Comparison of ENCODE assay signal across 13 cellular contexts in genomic region chr17:9676742-9677387, GRCh38. TPM values are rescaled to one million over a fixed set of nuclear protein-coding genes. Genes with fewer than 3 reads are reported as not detected.
DNase-seq lines count a peak whose midpoint lies in the region; ATAC-seq, FAIRE-seq and TF ChIP-seq lines count a peak whose summit lies in the region.
"Had no signal": no experiment of that assay in that cellular context is flagged by ENCODE, and none has a peak within 500 bp of the region (broad histone marks: within the 10 kb centered on the region; RNA-seq: fewer than 3 reads in every experiment).

No MANE protein-coding gene starts in this region.

- TF ChIP-seq CTCF in bronchial epithelial cell (IDR thresholded peaks at IDR 0.05; ENCODE audit: insufficient read depth, low read length, severe bottlenecking) (no peak), lower leg skin (IDR thresholded peaks at IDR 0.05) (no peak)

- ATAC-seq in HG03280 (IDR thresholded peaks at IDR 0.05; ENCODE audit: unreplicated experiment), result no peak

- no peaks in the 10 kb centered on the region for H3K27me3 ChIP-seq in bronchial epithelial cell (ENCODE audit: control insufficient read depth, insufficient read depth, low read length)
- H3K27me3 ChIP-seq: BLaER1 had no signal

- H3K36me3 ChIP-seq in bronchial epithelial cell (ENCODE audit: control insufficient read depth, insufficient read depth, low read length), result peaks cover 12% of the 10 kb centered on the region

- no peaks in the 10 kb centered on the region for H3K4me1 Mint-ChIP-seq in activated naive CD4-positive, alpha-beta T cell treated with anti-CD3 and anti-CD28 coated beads for 36 hours (ENCODE audit: low read depth)

- H3K4me3 ChIP-seq in bronchial epithelial cell (ENCODE audit: low read depth, low read length) (no peak overlapping the region), lower leg skin (ENCODE audit: low read depth, poor library complexity, severe bottlenecking) (no peak overlapping the region)
- H3K4me3 ChIP-seq: BLaER1 had no signal

- FAIRE-seq in bronchial epithelial cell (lab: Jason Lieb, UNC), result peak; percentile 97
- FAIRE-seq: GM18507 had no signal

- DNase-seq in activated naive CD4-positive, alpha-beta T cell treated with anti-CD3 and anti-CD28 coated beads for 36 hours, result peak; percentile 35
- DNase-seq in activated naive CD4-positive, alpha-beta T cell treated with anti-CD3 and anti-CD28 coated beads, Interleukin-2, amount 50 U/mL, for 16 hours, result no peak
- DNase-seq in HPDE6-E6E7 (ENCODE audit: extremely low spot score) (peak; percentile 81), bronchial epithelial cell (ENCODE audit: low read depth) (peak; percentile 99), lower leg skin (ENCODE audit: low spot score in 2 of 2) (no peak), nucleus accumbens (lab: John Stamatoyannopoulos, UW) (no peak)
- DNase-seq in stimulated activated CD8-positive, alpha-beta memory T cell treated with anti-CD3 and anti-CD28 coated beads, Interleukin-15, amount 100 ng/mL, for 48 hours (ENCODE audit: low read depth in 2 of 2), result peak; percentile 4 to 10
- DNase-seq: activated gamma-delta T cell, erythroblast, NCI-H1436 treated with DMSO at 0.1 percent for 48 hours had no signal

- no peak overlapping the region for H3K27ac Mint-ChIP-seq in activated naive CD4-positive, alpha-beta T cell treated with anti-CD3 and anti-CD28 coated beads for 36 hours

- H3K36me3 Mint-ChIP-seq in activated naive CD4-positive, alpha-beta T cell treated with anti-CD3 and anti-CD28 coated beads for 36 hours (ENCODE audit: low read depth), result peaks cover 2% of the 10 kb centered on the region

- no peak for TF ChIP-seq POLR2A in lower leg skin (IDR thresholded peaks at IDR 0.05)

- no peak overlapping the region for H3K4me3 Mint-ChIP-seq in activated naive CD4-positive, alpha-beta T cell treated with anti-CD3 and anti-CD28 coated beads for 36 hours

- CTCF ChIA-PET in activated naive CD4-positive, alpha-beta T cell treated with anti-CD3 and anti-CD28 coated beads for 36 hours (lab: Charles Lee), result interaction anchor here (2.3 kb wide), 1 partner anchor 99 kb away, joined by 12 read pairs; no protein-coding TSS in a partner anchor

- 86% methylated on average over 9 of the region's 9 CpGs for WGBS in lower leg skin, 2 donors

- peaks cover 6% of the 10 kb centered on the region for H3K9me3 Mint-ChIP-seq in activated naive CD4-positive, alpha-beta T cell treated with anti-CD3 and anti-CD28 coated beads for 36 hours

- peaks cover 8% of the 10 kb centered on the region for H3K27me3 Mint-ChIP-seq in activated naive CD4-positive, alpha-beta T cell treated with anti-CD3 and anti-CD28 coated beads for 36 hours (ENCODE audit: low read depth)

- intact Hi-C loops in activated naive CD4-positive, alpha-beta T cell treated with anti-CD3 and anti-CD28 coated beads for 36 hours (cut with micrococcal nuclease), result loop anchor here (1.0 to 2.0 kb wide), 2 partner anchors 32 to 100 kb away; partner anchors contain the start of gene USP43
- intact Hi-C loops in lower leg skin (cut with DNase I; ENCODE audit: low total_unique reads), result no loop called here

RNA-seq across cellular contexts. Expression of gene USP43, which starts 31.5 kb away (rescaled TPM):
- total RNA-seq in activated naive CD4-positive, alpha-beta T cell treated with anti-CD3 and anti-CD28 coated beads for 36 hours, result under 1 TPM; 0.17 to 0.24 TPM
- total RNA-seq in bronchial epithelial cell (13.4 and 14.2 TPM in 2 replicates), lower leg skin (1 to 10 TPM; 4.4 to 6.5 (median 4.4) TPM)

Comparison
In these comparisons a context has a peak if more than half of its experiments do, and no peak if none do; other contexts are left out.
1. DNase-seq: peak in activated naive CD4-positive, alpha-beta T cell treated with anti-CD3 and anti-CD28 coated beads for 36 hours (single experiment), HPDE6-E6E7 (single experiment), bronchial epithelial cell (single experiment) and stimulated activated CD8-positive, alpha-beta memory T cell treated with anti-CD3 and anti-CD28 coated beads, Interleukin-15, amount 100 ng/mL, for 48 hours (2 of 2); none in activated naive CD4-positive, alpha-beta T cell treated with anti-CD3 and anti-CD28 coated beads, Interleukin-2, amount 50 U/mL, for 16 hours (single experiment), lower leg skin (0 of 2) and nucleus accumbens (0 of 56).
2. RNA of gene USP43, which starts 31.5 kb away (total RNA-seq): 13.4 to 14.2 TPM in bronchial epithelial cell and 4.4 to 6.5 TPM in lower leg skin; 0.17 to 0.24 TPM in activated naive CD4-positive, alpha-beta T cell treated with anti-CD3 and anti-CD28 coated beads for 36 hours; every median in the first group is over 4 times any median in the second.